19 cellular contexts compared by ENCODE assay signal in the genomic region with DNA sequence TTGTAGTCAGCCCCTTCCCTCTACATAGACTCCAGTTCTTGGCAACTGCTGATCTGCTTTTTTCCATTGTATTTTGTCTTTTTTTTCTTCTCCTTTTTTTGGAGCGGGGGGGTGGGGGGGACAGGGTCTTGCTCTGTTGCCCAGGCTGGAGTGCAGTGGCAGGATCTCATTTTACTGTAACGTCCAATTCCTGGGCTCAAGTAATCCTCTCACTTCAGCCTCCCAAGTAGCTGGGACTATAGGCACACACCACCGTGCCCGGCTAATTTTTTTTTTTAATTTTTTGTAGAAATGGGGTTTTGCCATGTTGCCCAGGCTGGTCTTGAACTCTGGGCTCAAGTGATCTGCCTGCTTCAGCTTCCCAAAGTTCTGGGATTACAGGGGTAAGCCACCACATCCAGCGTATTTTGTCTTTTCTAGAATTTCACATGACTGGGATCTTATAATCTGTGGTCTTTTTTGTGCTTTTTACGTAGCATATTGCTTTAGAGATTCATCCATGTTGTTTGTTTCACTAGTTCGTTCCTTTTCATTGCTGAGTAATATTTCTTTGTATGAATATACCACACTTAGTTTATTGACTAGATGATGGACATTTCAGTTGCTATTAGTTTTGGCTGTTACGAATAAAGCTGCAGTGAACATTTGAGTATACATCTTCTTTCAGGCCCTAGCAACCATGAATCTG. TPM values are rescaled to one million over a fixed set of nuclear protein-coding genes. Genes with fewer than 3 reads are reported as not detected.
DNase-seq lines count a peak whose midpoint lies in the region; ATAC-seq and TF ChIP-seq lines count a peak whose summit lies in the region.
"Had no signal": no experiment of that assay in that cellular context is flagged by ENCODE, and none has a peak within 500 bp of the region (broad histone marks: within the 10 kb centered on the region; RNA-seq: fewer than 3 reads in every experiment).

No MANE protein-coding gene starts in this region.

- peaks cover 25% of the 10 kb centered on the region for H3K4me1 Mint-ChIP-seq in activated T-helper 2 cell treated with anti-CD3 and anti-CD28 coated beads, Interferon-gamma antibody, Interleukin-2, Interleukin-4, amounts not matched to agents 10 μg/mL and 5 μg/mL and 100 μg/mL, durations not matched to agents 14 hours and 24 hours and 36 hours (ENCODE audit: low read depth)

- H3K4me1 ChIP-seq in left ventricle myocardium inferior, result peaks cover 17% of the 10 kb centered on the region
- peaks cover 33% of the 10 kb centered on the region for H3K4me1 ChIP-seq in adipocyte (ENCODE audit: control insufficient read depth, insufficient read depth, low read length)
- H3K4me1 ChIP-seq in hepatocyte (ENCODE audit: insufficient read depth), result peaks cover 35% of the 10 kb centered on the region

- peak overlapping the region; percentile 41 for H3K9ac ChIP-seq in adipocyte (ENCODE audit: low read length)
- H3K9ac ChIP-seq: GM23248 had no signal

- H3K27ac ChIP-seq in left ventricle myocardium inferior (replicated peaks), result peak overlapping the region; percentile 25
- H3K27ac ChIP-seq in hepatocyte, result peak overlapping the region; percentile 50
- H3K27ac ChIP-seq: GM23248, Peyer's patch, SJSA1 had no signal

- in situ Hi-C loops in KBM-7 (cut with MboI; ENCODE audit: low pct_unique_long_range_greater_than_20kb, low sequenced_read_pairs), result no loop called here

- no peak for DNase-seq in left ventricle myocardium inferior
- no peak for DNase-seq in left cardiac atrium
- DNase-seq in adipocyte (ENCODE audit: low read depth), result no peak
- no peak for DNase-seq in hepatocyte (ENCODE audit: low spot score)
- no peak for DNase-seq in activated T-helper 2 cell treated with anti-CD3 and anti-CD28 coated beads, Interferon-gamma antibody, Interleukin-2, Interleukin-4, amounts not matched to agents 10 μg/mL and 5 μg/mL and 100 μg/mL, durations not matched to agents 14 hours and 24 hours and 36 hours (ENCODE audit: low spot score)
- DNase-seq in AG08396 (ENCODE audit: low spot score), result no peak
- no peak for DNase-seq in foreskin fibroblast
- no peak for DNase-seq in KBM-7
- DNase-seq: AML-193; GDM1; GM23248; KG1; MV-4-11; NCI-H1694 treated with DMSO at 0.1 percent for 48 hours; NK-92 treated with Interleukin-12 subunit alpha and Interleukin-12 subunit beta, amount 100 ng/mL, for 24 hours; Peyer's patch had no signal

- no peak for ATAC-seq in left cardiac atrium
- ATAC-seq: HCT116 had no signal

- no peaks in the 10 kb centered on the region for H4K20me1 ChIP-seq in hepatocyte (ENCODE audit: insufficient read depth, poor library complexity, severe bottlenecking)

- 90% methylated on average over 6 of the region's 8 CpGs for WGBS in hepatocyte (ENCODE audit: low lambda C conversion rate, missing lambda C conversion rate)

- H3K36me3 ChIP-seq in left ventricle myocardium inferior (no peaks in the 10 kb centered on the region), adipocyte (ENCODE audit: control insufficient read depth, insufficient read depth, low read length, severe bottlenecking) (no peaks in the 10 kb centered on the region), hepatocyte (replicated peaks; ENCODE audit: insufficient read depth, low read depth) (no peaks in the 10 kb centered on the region)
- H3K36me3 ChIP-seq: Peyer's patch, SJSA1 had no signal

- no peaks in the 10 kb centered on the region for H3K9me3 Mint-ChIP-seq in activated T-helper 2 cell treated with anti-CD3 and anti-CD28 coated beads, Interferon-gamma antibody, Interleukin-2, Interleukin-4, amounts not matched to agents 10 μg/mL and 5 μg/mL and 100 μg/mL, durations not matched to agents 14 hours and 24 hours and 36 hours
- H3K9me3 Mint-ChIP-seq: CD14-positive monocyte had no signal

- no peaks in the 10 kb centered on the region for H3K27me3 Mint-ChIP-seq in activated T-helper 2 cell treated with anti-CD3 and anti-CD28 coated beads, Interferon-gamma antibody, Interleukin-2, Interleukin-4, amounts not matched to agents 10 μg/mL and 5 μg/mL and 100 μg/mL, durations not matched to agents 14 hours and 24 hours and 36 hours (ENCODE audit: low read depth)

- H3K9me2 ChIP-seq in hepatocyte (replicated peaks; ENCODE audit: insufficient read depth), result no peaks in the 10 kb centered on the region

- TF ChIP-seq CTCF in left ventricle myocardium inferior (IDR thresholded peaks at IDR 0.05; ENCODE audit: borderline replicate concordance), result no peak
- TF ChIP-seq CTCF in hepatocyte (IDR thresholded peaks at IDR 0.05; ENCODE audit: poor library complexity), result no peak
- no peak for TF ChIP-seq CTCF in foreskin fibroblast (IDR thresholded peaks at IDR 0.05; ENCODE audit: low read depth, low read length)

- H3K79me2 ChIP-seq in hepatocyte, result peaks cover 92% of the 10 kb centered on the region

- H3K4me3 Mint-ChIP-seq in activated T-helper 2 cell treated with anti-CD3 and anti-CD28 coated beads, Interferon-gamma antibody, Interleukin-2, Interleukin-4, amounts not matched to agents 10 μg/mL and 5 μg/mL and 100 μg/mL, durations not matched to agents 14 hours and 24 hours and 36 hours (ENCODE audit: low read depth), result no peak overlapping the region
- H3K4me3 Mint-ChIP-seq: CD14-positive monocyte had no signal

- no peak overlapping the region for H2AFZ ChIP-seq in hepatocyte
- H2AFZ ChIP-seq: GM23248 had no signal

- intact Hi-C loops in left ventricle myocardium inferior (cut with micrococcal nuclease), result no loop called here
- intact Hi-C loops in left cardiac atrium (cut with DNase I), result no loop called here
- intact Hi-C loops in activated T-helper 2 cell treated with anti-CD3 and anti-CD28 coated beads, Interferon-gamma antibody, Interleukin-2, Interleukin-4, amounts not matched to agents 10 μg/mL and 5 μg/mL and 100 μg/mL, durations not matched to agents 14 hours and 24 hours and 36 hours (cut with micrococcal nuclease), result no loop called here

- peaks cover 16% of the 10 kb centered on the region for H3K36me3 Mint-ChIP-seq in activated T-helper 2 cell treated with anti-CD3 and anti-CD28 coated beads, Interferon-gamma antibody, Interleukin-2, Interleukin-4, amounts not matched to agents 10 μg/mL and 5 μg/mL and 100 μg/mL, durations not matched to agents 14 hours and 24 hours and 36 hours (ENCODE audit: low read depth)

- no peaks in the 10 kb centered on the region for H3K27me3 ChIP-seq in left ventricle myocardium inferior (ENCODE audit: low read depth)
- H3K27me3 ChIP-seq in adipocyte (replicated peaks; ENCODE audit: control insufficient read depth, insufficient read depth, low read length), result no peaks in the 10 kb centered on the region
- no peaks in the 10 kb centered on the region for H3K27me3 ChIP-seq in hepatocyte
- H3K27me3 ChIP-seq: Peyer's patch, SJSA1 had no signal

- no peak overlapping the region for H3K4me2 ChIP-seq in hepatocyte

- no peak overlapping the region for H3K27ac Mint-ChIP-seq in activated T-helper 2 cell treated with anti-CD3 and anti-CD28 coated beads, Interferon-gamma antibody, Interleukin-2, Interleukin-4, amounts not matched to agents 10 μg/mL and 5 μg/mL and 100 μg/mL, durations not matched to agents 14 hours and 24 hours and 36 hours
- H3K27ac Mint-ChIP-seq: CD14-positive monocyte had no signal

- H3K9me3 ChIP-seq in left ventricle myocardium inferior (replicated peaks), result no peaks in the 10 kb centered on the region
- no peaks in the 10 kb centered on the region for H3K9me3 ChIP-seq in adipocyte (ENCODE audit: control insufficient read depth, low read length)
- no peaks in the 10 kb centered on the region for H3K9me3 ChIP-seq in hepatocyte (ENCODE audit: low read depth)
- H3K9me3 ChIP-seq: Peyer's patch, SJSA1 had no signal

- H3K4me3 ChIP-seq in left ventricle myocardium inferior, result no peak overlapping the region
- H3K4me3 ChIP-seq in adipocyte (ENCODE audit: low read length), result no peak overlapping the region
- no peak overlapping the region for H3K4me3 ChIP-seq in hepatocyte
- no peak overlapping the region for H3K4me3 ChIP-seq in foreskin fibroblast (ENCODE audit: low read depth in 1 of 2, low read length in 2 of 2)
- H3K4me3 ChIP-seq: GM23248, Peyer's patch, SJSA1 had no signal

RNA-seq across cellular contexts. Expression of gene EML4, which starts 17.9 kb away (rescaled TPM):
- total RNA-seq in left ventricle myocardium inferior (4.3 TPM), left cardiac atrium (10 to 100 TPM in 1 of 2 donors, 1 to 10 TPM in 1; 8.5 to 12.4 TPM), hepatocyte (86.8 and 86.9 TPM in 2 replicates)
- 49.9 and 55.2 TPM in 2 replicates for polyA plus RNA-seq in hepatocyte
- total RNA-seq in activated T-helper 2 cell treated with anti-CD3 and anti-CD28 coated beads, Interferon-gamma antibody, Interleukin-2, Interleukin-4, amounts not matched to agents 10 μg/mL and 5 μg/mL and 100 μg/mL, durations not matched to agents 14 hours and 24 hours and 36 hours, result 43.0 and 45.2 TPM in 2 replicates
